ENCODE assay signal across 28 cellular contexts in genomic region chr6:112822769-112823168, GRCh38.
"Had no signal": no experiment of that assay in that cellular context is flagged by ENCODE, and none has a peak within 500 bp of the region (broad histone marks: within the 10 kb centered on the region; RNA-seq: fewer than 3 reads in every experiment).

No MANE protein-coding gene starts in this region.

- H3K27ac ChIP-seq: colonic mucosa, coronary artery, dorsolateral prefrontal cortex, epithelial cell of prostate, esophagus muscularis mucosa, esophagus squamous epithelium, foreskin keratinocyte, gastrocnemius medialis, gastroesophageal sphincter, heart left ventricle, heart right ventricle, hepatocyte had no signal

- H3K4me1 ChIP-seq: colonic mucosa, esophagus muscularis mucosa, esophagus squamous epithelium, foreskin keratinocyte, gastrocnemius medialis, gastroesophageal sphincter had no signal

- ATAC-seq: effector memory CD8-positive, alpha-beta T cell; esophagus mucosa; foreskin keratinocyte; gastrocnemius medialis; gastroesophageal sphincter; heart left ventricle; heart right ventricle had no signal

- H3K27me3 ChIP-seq: colonic mucosa, dorsolateral prefrontal cortex, esophagus muscularis mucosa, esophagus squamous epithelium, foreskin keratinocyte, gastrocnemius medialis, gastroesophageal sphincter, heart left ventricle, heart right ventricle, hepatocyte had no signal

- H3K4me2 ChIP-seq: hepatocyte had no signal

- FAIRE-seq: endometrium, endothelial cell of umbilical vein, frontal cortex had no signal

- H2AFZ ChIP-seq: hepatocyte had no signal

- H3K36me3 ChIP-seq: colonic mucosa, esophagus muscularis mucosa, esophagus squamous epithelium, gastrocnemius medialis, gastroesophageal sphincter, heart left ventricle, heart right ventricle had no signal

- H3K9me3 ChIP-seq: colonic mucosa, esophagus muscularis mucosa, esophagus squamous epithelium, gastrocnemius medialis, gastroesophageal sphincter, heart left ventricle, heart right ventricle had no signal

- H3K4me3 ChIP-seq: colonic mucosa, coronary artery, dorsolateral prefrontal cortex, esophagus muscularis mucosa, esophagus squamous epithelium, gastrocnemius medialis, gastroesophageal sphincter, heart left ventricle, heart right ventricle, hepatocyte had no signal

- H3K79me2 ChIP-seq: hepatocyte had no signal

- DNase-seq: colonic mucosa; cortex of kidney; dermis blood vessel endothelial cell; dorsolateral prefrontal cortex; effector CD4-positive, alpha-beta T cell; effector CD8-positive, alpha-beta T cell; effector memory CD4-positive, alpha-beta T cell; effector memory CD8-positive, alpha-beta T cell; endodermal cell; erythroblast; esophagus squamous epithelium; foreskin fibroblast; foreskin keratinocyte; foreskin melanocyte; gastrocnemius medialis; glutamatergic neuron; head of caudate nucleus; heart left ventricle; heart right ventricle had no signal
